In genomic region chr13:26382843-26383242, GRCh38 we compare ENCODE assay signal across 36 cellular contexts.
A peak's percentile ranks its signal among the peaks of the same experiment; 100 is the strongest.
DNase-seq lines count a peak whose midpoint lies in the region; ATAC-seq, FAIRE-seq and TF ChIP-seq lines count a peak whose summit lies in the region.
"Had no signal": no experiment of that assay in that cellular context is flagged by ENCODE, and none has a peak within 500 bp of the region (broad histone marks: within the 10 kb centered on the region; RNA-seq: fewer than 3 reads in every experiment).

No MANE protein-coding gene starts in this region.

- TF ChIP-seq CTCF in natural killer cell (IDR thresholded peaks at IDR 0.05): no peak
- TF ChIP-seq CTCF in D721Med (IDR thresholded peaks at IDR 0.05; ENCODE audit: insufficient read depth, missing control alignments): no peak
- TF ChIP-seq CTCF in RWPE1 (conservative IDR thresholded peaks at IDR 0.05; ENCODE audit: low read depth): no peak

- peak in 1 of 3 donors; percentile 56 for ATAC-seq in natural killer cell
- no peak for ATAC-seq in natural killer cell treated with Interleukin-12 subunit alpha and Interleukin-12 subunit beta and Interleukin-15 and Interleukin-18, amount 100 ng/mL, for 72 hours
- peak; percentile 56 for ATAC-seq in central memory CD8-positive, alpha-beta T cell (replicated peaks; ENCODE audit: extremely low read depth, poor library complexity, severe bottlenecking)
- ATAC-seq: A549; CD8-positive, alpha-beta T cell had no signal

- H3K9me3 Mint-ChIP-seq in natural killer cell: no peaks in the 10 kb centered on the region
- no peaks in the 10 kb centered on the region for H3K9me3 Mint-ChIP-seq in natural killer cell treated with Interleukin-12 subunit alpha and Interleukin-12 subunit beta and Interleukin-15 and Interleukin-18, amount 100 ng/mL, for 72 hours
- H3K9me3 Mint-ChIP-seq in central memory CD8-positive, alpha-beta T cell: no peaks in the 10 kb centered on the region
- H3K9me3 Mint-ChIP-seq: CD14-positive monocyte; CD4-positive, alpha-beta memory T cell; CD4-positive, alpha-beta T cell; CD4-positive, CD25-positive, alpha-beta regulatory T cell; CD8-positive, alpha-beta memory T cell; CD8-positive, alpha-beta T cell had no signal

- peak overlapping the region in 1 of 2 donors; percentile 68 for H3K27ac Mint-ChIP-seq in natural killer cell
- peak overlapping the region in 1 of 2 donors; percentile 60 for H3K27ac Mint-ChIP-seq in natural killer cell treated with Interleukin-12 subunit alpha and Interleukin-12 subunit beta and Interleukin-15 and Interleukin-18, amount 100 ng/mL, for 72 hours
- H3K27ac Mint-ChIP-seq in central memory CD8-positive, alpha-beta T cell (ENCODE audit: low read depth): no peak overlapping the region
- H3K27ac Mint-ChIP-seq: B cell; CD14-positive monocyte; CD4-positive, alpha-beta memory T cell; CD4-positive, alpha-beta T cell; CD4-positive, CD25-positive, alpha-beta regulatory T cell; CD8-positive, alpha-beta T cell had no signal

- CTCF ChIA-PET in RWPE1 (lab: Yijun Ruan, JAX): no interaction called here

- peaks cover 18% of the 10 kb centered on the region for H3K36me3 Mint-ChIP-seq in natural killer cell
- peaks cover 15% of the 10 kb centered on the region for H3K36me3 Mint-ChIP-seq in natural killer cell treated with Interleukin-12 subunit alpha and Interleukin-12 subunit beta and Interleukin-15 and Interleukin-18, amount 100 ng/mL, for 72 hours
- H3K36me3 Mint-ChIP-seq in central memory CD8-positive, alpha-beta T cell (ENCODE audit: insufficient read depth): peaks cover 12% of the 10 kb centered on the region

- FAIRE-seq in D721Med (lab: Jason Lieb, UNC) (peak; percentile 6), GM12892 (lab: Jason Lieb, UNC) (peak; percentile 17)
- FAIRE-seq: A204.1, A549 had no signal

- peaks cover 26 to 31% of the 10 kb centered on the region in 2 donors for H3K4me1 Mint-ChIP-seq in natural killer cell
- peaks cover 14 to 21% of the 10 kb centered on the region in 2 donors for H3K4me1 Mint-ChIP-seq in natural killer cell treated with Interleukin-12 subunit alpha and Interleukin-12 subunit beta and Interleukin-15 and Interleukin-18, amount 100 ng/mL, for 72 hours (ENCODE audit: low read depth in 2 of 2)
- H3K4me1 Mint-ChIP-seq in central memory CD8-positive, alpha-beta T cell: peaks cover 33% of the 10 kb centered on the region
- H3K4me1 Mint-ChIP-seq: B cell, CD14-positive monocyte had no signal

- H3K27ac ChIP-seq in RWPE1: no peak overlapping the region
- H3K27ac ChIP-seq: 22Rv1; A549; BLaER1; BLaER1 treated with 17β-estradiol and CSF1 and Interleukin-3, amounts not matched to agents 10 nM and 100 nM; C4-2B had no signal

- TF ChIP-seq POLR2A in GM12892 (IDR thresholded peaks at IDR 0.05; ENCODE audit: low read depth, low read length): no peak

- no peaks in the 10 kb centered on the region for H3K27me3 Mint-ChIP-seq in natural killer cell (ENCODE audit: low read depth in 2 of 2)
- H3K27me3 Mint-ChIP-seq in natural killer cell treated with Interleukin-12 subunit alpha and Interleukin-12 subunit beta and Interleukin-15 and Interleukin-18, amount 100 ng/mL, for 72 hours: no peaks in the 10 kb centered on the region
- no peaks in the 10 kb centered on the region for H3K27me3 Mint-ChIP-seq in central memory CD8-positive, alpha-beta T cell
- H3K27me3 Mint-ChIP-seq: B cell; CD4-positive, alpha-beta memory T cell; CD4-positive, alpha-beta T cell; CD4-positive, CD25-positive, alpha-beta regulatory T cell; CD8-positive, alpha-beta memory T cell had no signal

- DNase-seq in natural killer cell: no peak
- DNase-seq in natural killer cell treated with Interleukin-12 subunit alpha and Interleukin-12 subunit beta and Interleukin-15 and Interleukin-18, amount 100 ng/mL, for 72 hours (ENCODE audit: low spot score): no peak
- no peak for DNase-seq in D721Med (ENCODE audit: insufficient read length, low spot score)
- DNase-seq in GM12892 (ENCODE audit: insufficient read length): no peak
- DNase-seq in central memory CD8-positive, alpha-beta T cell (ENCODE audit: low spot score in 2 of 2): no peak
- no peak for DNase-seq in NCI-H1092 (lab: John Stamatoyannopoulos, UW)
- no peak for DNase-seq in MV-4-11 (lab: John Stamatoyannopoulos, UW)
- DNase-seq in RWPE1 (ENCODE audit: low spot score): no peak
- DNase-seq: 8988T; ACHN; AML-193; BE2C; C1 segment of cervical spinal cord; Caco-2; Calu3; CD4-positive, alpha-beta memory T cell; CD4-positive, alpha-beta T cell; CD4-positive, CD25-positive, alpha-beta regulatory T cell; CD8-positive, alpha-beta memory T cell; CD8-positive, alpha-beta T cell; COR-L47; DMS 273 treated with DMSO at 0.1 percent for 48 hours; DMS153; DMS53; DMS79; DMS79 treated with DMSO at 0.1 percent for 48 hours; DND-41; EL had no signal

- peak overlapping the region; percentile 29 for H3K4me3 Mint-ChIP-seq in natural killer cell
- no peak overlapping the region for H3K4me3 Mint-ChIP-seq in natural killer cell treated with Interleukin-12 subunit alpha and Interleukin-12 subunit beta and Interleukin-15 and Interleukin-18, amount 100 ng/mL, for 72 hours
- no peak overlapping the region for H3K4me3 Mint-ChIP-seq in central memory CD8-positive, alpha-beta T cell
- H3K4me3 Mint-ChIP-seq: B cell; CD14-positive monocyte; CD4-positive, alpha-beta memory T cell; CD4-positive, alpha-beta T cell; CD4-positive, CD25-positive, alpha-beta regulatory T cell; CD8-positive, alpha-beta memory T cell; CD8-positive, alpha-beta T cell had no signal

- POLR2A ChIA-PET in RWPE1 (lab: Yijun Ruan, JAX; ENCODE audit: low non-redundant PET): no interaction called here

- intact Hi-C loops in natural killer cell (cut with micrococcal nuclease): no loop called here
